30 cellular contexts compared by ENCODE assay signal in genomic region chr5:78968781-78969180, GRCh38.
"Had no signal": no experiment of that assay in that cellular context is flagged by ENCODE, and none has a peak within 500 bp of the region (broad histone marks: within the 10 kb centered on the region; RNA-seq: fewer than 3 reads in every experiment).

No MANE protein-coding gene starts in this region.

- H3K4me1 Mint-ChIP-seq: activated CD4-positive, alpha-beta memory T cell treated with anti-CD3 and anti-CD28 coated beads, Interleukin-2, amount 10 ng/mL, durations not matched to agents 7 days and 5 days; activated CD4-positive, alpha-beta T cell treated with anti-CD3 and anti-CD28 coated beads, Interleukin-2, amount 10 ng/mL, durations not matched to agents 7 days and 5 days; activated naive CD4-positive, alpha-beta T cell treated with anti-CD3 and anti-CD28 coated beads, Interleukin-2, amount 10 ng/mL, durations not matched to agents 7 days and 5 days; activated naive CD8-positive, alpha-beta T cell treated with anti-CD3 and anti-CD28 coated beads, Interleukin-2, amount 10 ng/mL, durations not matched to agents 7 days and 5 days had no signal

- ATAC-seq: activated naive CD4-positive, alpha-beta T cell treated with anti-CD3 and anti-CD28 coated beads, Interleukin-2, amount 50 U/mL, for 72 hours; activated T-cell treated with anti-CD3 and anti-CD28 coated beads, Interleukin-2, amount 50 U/mL, for 72 hours; foreskin keratinocyte; gastrocnemius medialis had no signal

- H3K27ac ChIP-seq: ascending aorta, breast epithelium, cardiac muscle cell, coronary artery, dorsolateral prefrontal cortex, esophagus muscularis mucosa, foreskin keratinocyte, gastrocnemius medialis had no signal

- H3K36me3 ChIP-seq: ascending aorta, breast epithelium, cardiac muscle cell, gastrocnemius medialis had no signal

- H3K4me1 ChIP-seq: ascending aorta, breast epithelium, foreskin keratinocyte had no signal

- H3K9me3 ChIP-seq: ascending aorta, breast epithelium, esophagus muscularis mucosa, gastrocnemius medialis had no signal

- H3K9me3 Mint-ChIP-seq: activated CD4-positive, alpha-beta memory T cell treated with anti-CD3 and anti-CD28 coated beads, Interleukin-2, amount 10 ng/mL, durations not matched to agents 7 days and 5 days; activated CD4-positive, alpha-beta T cell treated with anti-CD3 and anti-CD28 coated beads, Interleukin-2, amount 10 ng/mL, durations not matched to agents 7 days and 5 days; activated naive CD4-positive, alpha-beta T cell treated with anti-CD3 and anti-CD28 coated beads, Interleukin-2, amount 10 ng/mL, durations not matched to agents 7 days and 5 days; activated naive CD4-positive, alpha-beta T cell treated with anti-CD3 and anti-CD28 coated beads, Interleukin-2, amount 50 U/mL, for 72 hours; activated naive CD8-positive, alpha-beta T cell treated with anti-CD3 and anti-CD28 coated beads, Interleukin-2, amount 10 ng/mL, durations not matched to agents 7 days and 5 days; activated T-cell treated with anti-CD3 and anti-CD28 coated beads, Interleukin-2, amount 50 U/mL, for 24 hours; activated T-cell treated with anti-CD3 and anti-CD28 coated beads, Interleukin-2, amount 50 U/mL, for 72 hours; brain; dendritic cell treated with granulocyte-macrophage colony-stimulating factor and Interleukin-4, amounts not matched to agents 40 ng/mL and 50 ng/mL, for 4 days had no signal

- H3K27me3 ChIP-seq: ascending aorta, breast epithelium, cardiac muscle cell, dorsolateral prefrontal cortex, esophagus muscularis mucosa, foreskin keratinocyte, gastrocnemius medialis had no signal

- H3K4me3 Mint-ChIP-seq: activated CD4-positive, alpha-beta memory T cell treated with anti-CD3 and anti-CD28 coated beads, Interleukin-2, amount 10 ng/mL, durations not matched to agents 7 days and 5 days; activated CD4-positive, alpha-beta T cell treated with anti-CD3 and anti-CD28 coated beads, Interleukin-2, amount 10 ng/mL, durations not matched to agents 7 days and 5 days; activated naive CD4-positive, alpha-beta T cell treated with anti-CD3 and anti-CD28 coated beads, Interleukin-2, amount 10 ng/mL, durations not matched to agents 7 days and 5 days; activated naive CD8-positive, alpha-beta T cell treated with anti-CD3 and anti-CD28 coated beads, Interleukin-2, amount 10 ng/mL, durations not matched to agents 7 days and 5 days; activated T-cell treated with anti-CD3 and anti-CD28 coated beads, Interleukin-2, amount 50 U/mL, for 24 hours; activated T-cell treated with anti-CD3 and anti-CD28 coated beads, Interleukin-2, amount 50 U/mL, for 72 hours; brain; dendritic cell treated with granulocyte-macrophage colony-stimulating factor and Interleukin-4, amounts not matched to agents 40 ng/mL and 50 ng/mL, for 4 days had no signal

- H3K27me3 Mint-ChIP-seq: activated CD4-positive, alpha-beta memory T cell treated with anti-CD3 and anti-CD28 coated beads, Interleukin-2, amount 10 ng/mL, durations not matched to agents 7 days and 5 days; activated CD4-positive, alpha-beta T cell treated with anti-CD3 and anti-CD28 coated beads, Interleukin-2, amount 10 ng/mL, durations not matched to agents 7 days and 5 days; activated T-cell treated with anti-CD3 and anti-CD28 coated beads, Interleukin-2, amount 50 U/mL, for 24 hours; brain; dendritic cell treated with granulocyte-macrophage colony-stimulating factor and Interleukin-4, amounts not matched to agents 40 ng/mL and 50 ng/mL, for 4 days had no signal

- DNase-seq: activated CD4-positive, alpha-beta memory T cell treated with anti-CD3 and anti-CD28 coated beads, Interleukin-2, amount 10 ng/mL, durations not matched to agents 7 days and 5 days; activated CD4-positive, alpha-beta T cell treated with anti-CD3 and anti-CD28 coated beads for 1 hour; activated CD4-positive, alpha-beta T cell treated with anti-CD3 and anti-CD28 coated beads for 4 hours; activated CD4-positive, alpha-beta T cell treated with anti-CD3 and anti-CD28 coated beads, Interleukin-2, amount 10 ng/mL, durations not matched to agents 7 days and 5 days; activated CD4-positive, alpha-beta T cell treated with anti-CD3 and anti-CD28 coated beads, Interleukin-2, amount 50 U/mL, for 4 hours; activated CD8-positive, alpha-beta memory T cell treated with anti-CD3 and anti-CD28 coated beads, Interleukin-2, amount 50 U/mL, for 48 hours; activated gamma-delta T cell; activated naive CD4-positive, alpha-beta T cell; activated naive CD4-positive, alpha-beta T cell treated with anti-CD3 and anti-CD28 coated beads, Interleukin-2, amount 10 ng/mL, durations not matched to agents 7 days and 5 days; activated naive CD8-positive, alpha-beta T cell treated with anti-CD3 and anti-CD28 coated beads, Interleukin-2, amount 10 ng/mL, durations not matched to agents 7 days and 5 days; activated T-cell treated with anti-CD3 and anti-CD28 coated beads for 4 hours; activated T-cell treated with anti-CD3 and anti-CD28 coated beads, Interleukin-2, amount 50 U/mL, for 24 hours; activated T-cell treated with anti-CD3 and anti-CD28 coated beads, Interleukin-2, amount 50 U/mL, for 72 hours; central memory CD4-positive, alpha-beta T cell; cerebellar nuclear complex; dorsolateral prefrontal cortex; effector memory CD4-positive, alpha-beta T cell; erythroblast; foreskin keratinocyte; gastrocnemius medialis; glutamatergic neuron; T-helper 2 cell had no signal

- H3K27ac Mint-ChIP-seq: activated CD4-positive, alpha-beta memory T cell treated with anti-CD3 and anti-CD28 coated beads, Interleukin-2, amount 10 ng/mL, durations not matched to agents 7 days and 5 days; activated CD4-positive, alpha-beta T cell treated with anti-CD3 and anti-CD28 coated beads, Interleukin-2, amount 10 ng/mL, durations not matched to agents 7 days and 5 days; activated naive CD4-positive, alpha-beta T cell treated with anti-CD3 and anti-CD28 coated beads, Interleukin-2, amount 10 ng/mL, durations not matched to agents 7 days and 5 days; activated naive CD4-positive, alpha-beta T cell treated with anti-CD3 and anti-CD28 coated beads, Interleukin-2, amount 50 U/mL, for 72 hours; activated naive CD8-positive, alpha-beta T cell treated with anti-CD3 and anti-CD28 coated beads, Interleukin-2, amount 10 ng/mL, durations not matched to agents 7 days and 5 days; activated T-cell treated with anti-CD3 and anti-CD28 coated beads, Interleukin-2, amount 50 U/mL, for 24 hours; activated T-cell treated with anti-CD3 and anti-CD28 coated beads, Interleukin-2, amount 50 U/mL, for 72 hours; brain; dendritic cell treated with granulocyte-macrophage colony-stimulating factor and Interleukin-4, amounts not matched to agents 40 ng/mL and 50 ng/mL, for 4 days had no signal

- H3K4me3 ChIP-seq: ascending aorta, breast epithelium, cardiac muscle cell, coronary artery, dorsolateral prefrontal cortex, esophagus muscularis mucosa, gastrocnemius medialis had no signal
